7 cellular contexts compared by ENCODE assay signal in the genomic region with DNA sequence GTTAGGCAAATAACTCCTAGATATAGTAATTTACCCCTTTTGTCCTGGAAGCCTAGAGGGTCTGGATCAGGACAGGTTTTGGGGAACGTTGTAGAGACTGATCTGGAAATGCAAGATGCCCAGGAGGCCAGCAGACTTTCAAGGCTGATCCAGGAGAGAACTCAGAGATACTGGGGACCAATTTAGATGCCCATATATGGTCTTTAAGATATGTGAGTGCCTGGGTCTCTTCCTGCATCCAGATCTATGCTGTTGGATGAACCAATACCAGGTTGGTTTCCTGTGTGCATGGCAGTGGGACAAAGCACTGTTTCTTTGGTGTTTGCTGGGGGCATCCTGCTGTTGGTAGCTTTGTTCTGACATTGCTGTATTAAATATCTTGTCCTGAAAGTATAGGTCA.
"Had no signal": no experiment of that assay in that cellular context is flagged by ENCODE, and none has a peak within 500 bp of the region (broad histone marks: within the 10 kb centered on the region; RNA-seq: fewer than 3 reads in every experiment).

No MANE protein-coding gene starts in this region.

- ATAC-seq: K562 had no signal

- H3K27ac Mint-ChIP-seq: HFFc6 had no signal

- DNase-seq: GOT3, H9, HCEC 1CT, HFFc6, IMR-90, KG1 had no signal

- H3K9me3 Mint-ChIP-seq: H9, HFFc6 had no signal

- H3K4me3 ChIP-seq: K562 had no signal

- H3K4me3 Mint-ChIP-seq: H9, HFFc6 had no signal
